Comparison of ENCODE assay signal across 8 cellular contexts in the genomic region with DNA sequence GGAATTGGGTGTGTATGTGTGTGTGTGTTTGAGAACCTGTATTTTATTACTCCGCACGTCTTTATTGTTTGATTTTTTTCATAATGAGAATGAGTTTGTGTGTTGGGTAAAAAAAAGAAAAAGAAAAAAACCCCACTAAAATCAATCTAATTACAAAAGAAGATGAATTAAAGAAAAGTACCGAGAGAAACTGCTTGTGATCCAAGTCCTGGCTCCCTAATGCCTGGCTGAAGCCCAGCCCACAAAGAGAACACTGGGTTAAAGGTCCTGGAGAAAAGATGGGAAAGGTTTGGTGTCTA. TPM values are rescaled to one million over a fixed set of nuclear protein-coding genes. Genes with fewer than 3 reads are reported as not detected.
A peak's percentile ranks its signal among the peaks of the same experiment; 100 is the strongest.
DNase-seq lines count a peak whose midpoint lies in the region; ATAC-seq and TF ChIP-seq lines count a peak whose summit lies in the region.

No MANE protein-coding gene starts in this region.

- H3K36me3 ChIP-seq in H7 (replicated peaks; ENCODE audit: control insufficient read depth, insufficient read depth, low read length) (peaks cover 7% of the 10 kb centered on the region), hepatocyte (replicated peaks; ENCODE audit: insufficient read depth, low read depth) (no peaks in the 10 kb centered on the region), skeletal muscle satellite cell (ENCODE audit: insufficient read depth, low read length) (peaks cover 33% of the 10 kb centered on the region)

- H3K79me2 ChIP-seq in hepatocyte, result peaks cover 52% of the 10 kb centered on the region

- peak overlapping the region; percentile 98 for H3K9ac ChIP-seq in skeletal muscle satellite cell (ENCODE audit: low read depth, low read length)

- peaks cover 22% of the 10 kb centered on the region for H3K4me1 ChIP-seq in hepatocyte (ENCODE audit: insufficient read depth)
- peaks cover 33% of the 10 kb centered on the region for H3K4me1 ChIP-seq in skeletal muscle satellite cell (ENCODE audit: control insufficient read depth, insufficient read depth, low read length)

- ATAC-seq in HG02852 (IDR thresholded peaks at IDR 0.05; ENCODE audit: unreplicated experiment) (no peak), HG03571 (IDR thresholded peaks at IDR 0.05; ENCODE audit: unreplicated experiment) (no peak)

- H3K27me3 ChIP-seq in H7 (ENCODE audit: control insufficient read depth, insufficient read depth, low read length) (peaks cover 7% of the 10 kb centered on the region), hepatocyte (no peaks in the 10 kb centered on the region), skeletal muscle satellite cell (ENCODE audit: control insufficient read depth, insufficient read depth, low read length) (no peaks in the 10 kb centered on the region)

- peak overlapping the region; percentile 97 for H3K4me2 ChIP-seq in hepatocyte
- peak overlapping the region; percentile 87 for H3K4me2 ChIP-seq in skeletal muscle satellite cell (ENCODE audit: low read length)

- H2AFZ ChIP-seq in hepatocyte, result peak overlapping the region; percentile 51

- no peak for TF ChIP-seq CTCF in VCaP (conservative IDR thresholded peaks at IDR 0.05)
- TF ChIP-seq CTCF in hepatocyte (IDR thresholded peaks at IDR 0.05; ENCODE audit: poor library complexity), result no peak

- WGBS in hepatocyte (ENCODE audit: low lambda C conversion rate, missing lambda C conversion rate), result 34% methylated on average over 3 of the region's 3 CpGs

- H4K20me1 ChIP-seq in hepatocyte (ENCODE audit: insufficient read depth, poor library complexity, severe bottlenecking), result no peaks in the 10 kb centered on the region

- H3K4me3 ChIP-seq in H7 (ENCODE audit: insufficient read depth, low read depth, low read length) (peak overlapping the region; percentile 47), hepatocyte (peak overlapping the region; percentile 12), skeletal muscle satellite cell (ENCODE audit: low read length) (peak overlapping the region; percentile 82)

- peak overlapping the region; percentile 87 for H3K27ac ChIP-seq in VCaP
- H3K27ac ChIP-seq in hepatocyte, result peak overlapping the region; percentile 97

- H3K9me2 ChIP-seq in hepatocyte (replicated peaks; ENCODE audit: insufficient read depth), result no peaks in the 10 kb centered on the region

- H3K9me3 ChIP-seq in hepatocyte (ENCODE audit: low read depth), result no peaks in the 10 kb centered on the region
- H3K9me3 ChIP-seq in skeletal muscle satellite cell (replicated peaks; ENCODE audit: low read length), result no peaks in the 10 kb centered on the region

- DNase-seq in H7 (no peak), hepatocyte (ENCODE audit: low spot score) (peak; percentile 38), GM19238 (ENCODE audit: insufficient read length, low spot score) (no peak), ecto neural progenitor cell (ENCODE audit: low spot score) (no peak)

RNA-seq across cellular contexts. Expression of gene BCL2L2, which starts 0.6 kb away (rescaled TPM):
- total RNA-seq in H7 (2014; rRNA removed; shearing (Covaris generic)), result 8.8 and 14.2 TPM in 2 replicates
- total RNA-seq in hepatocyte, result 20.8 and 26.4 TPM in 2 replicates
- 4.3 and 6.5 TPM in 2 replicates for polyA plus RNA-seq in hepatocyte
- total RNA-seq in skeletal muscle satellite cell (2012; rRNA removed), result 15.1 and 17.0 TPM in 2 replicates

RNA-seq across cellular contexts. Expression of gene PPP1R3E, which starts 3.4 kb away (rescaled TPM):
- 1.0 and 2.0 TPM in 2 replicates for total RNA-seq in H7 (2014; rRNA removed; shearing (Covaris generic))
- total RNA-seq in hepatocyte, result 3.9 and 6.1 TPM in 2 replicates
- polyA plus RNA-seq in hepatocyte, result 4.6 and 4.8 TPM in 2 replicates
- 3.1 and 3.3 TPM in 2 replicates for total RNA-seq in skeletal muscle satellite cell (2012; rRNA removed)

RNA-seq across cellular contexts. Expression of gene PABPN1, which starts 15.2 kb away (rescaled TPM):
- 143 and 174 TPM in 2 replicates for total RNA-seq in H7 (2014; rRNA removed; shearing (Covaris generic))
- 94.1 and 116 TPM in 2 replicates for total RNA-seq in hepatocyte
- polyA plus RNA-seq in hepatocyte, result 213 and 245 TPM in 2 replicates
- 41.1 and 49.9 TPM in 2 replicates for total RNA-seq in skeletal muscle satellite cell (2012; rRNA removed)

RNA-seq across cellular contexts. Expression of gene HOMEZ, which starts 20.1 kb away (rescaled TPM):
- 5.9 and 7.8 TPM in 2 replicates for total RNA-seq in H7 (2014; rRNA removed; shearing (Covaris generic))
- total RNA-seq in hepatocyte, result 8.2 and 9.4 TPM in 2 replicates
- polyA plus RNA-seq in hepatocyte, result 6.3 and 11.2 TPM in 2 replicates
- total RNA-seq in skeletal muscle satellite cell (2012; rRNA removed), result 5.1 and 6.3 TPM in 2 replicates

RNA-seq across cellular contexts. Expression of gene SLC22A17, which starts 46.6 kb away (rescaled TPM):
- 32.9 and 37.2 TPM in 2 replicates for total RNA-seq in H7 (2014; rRNA removed; shearing (Covaris generic))
- total RNA-seq in hepatocyte, result 31.9 and 44.4 TPM in 2 replicates
- 62.9 and 79.2 TPM in 2 replicates for polyA plus RNA-seq in hepatocyte
- total RNA-seq in skeletal muscle satellite cell (2012; rRNA removed), result 7.6 and 10.5 TPM in 2 replicates

Comparison
In these comparisons a context has a peak if more than half of its experiments do, and no peak if none do; other contexts are left out.
1. H3K4me3 ChIP-seq: peak in every context shown above with its lines; median percentile 82 in skeletal muscle satellite cell; 47 in H7; 12 in hepatocyte.